ENCODE assay signal across 21 cellular contexts in the genomic region with DNA sequence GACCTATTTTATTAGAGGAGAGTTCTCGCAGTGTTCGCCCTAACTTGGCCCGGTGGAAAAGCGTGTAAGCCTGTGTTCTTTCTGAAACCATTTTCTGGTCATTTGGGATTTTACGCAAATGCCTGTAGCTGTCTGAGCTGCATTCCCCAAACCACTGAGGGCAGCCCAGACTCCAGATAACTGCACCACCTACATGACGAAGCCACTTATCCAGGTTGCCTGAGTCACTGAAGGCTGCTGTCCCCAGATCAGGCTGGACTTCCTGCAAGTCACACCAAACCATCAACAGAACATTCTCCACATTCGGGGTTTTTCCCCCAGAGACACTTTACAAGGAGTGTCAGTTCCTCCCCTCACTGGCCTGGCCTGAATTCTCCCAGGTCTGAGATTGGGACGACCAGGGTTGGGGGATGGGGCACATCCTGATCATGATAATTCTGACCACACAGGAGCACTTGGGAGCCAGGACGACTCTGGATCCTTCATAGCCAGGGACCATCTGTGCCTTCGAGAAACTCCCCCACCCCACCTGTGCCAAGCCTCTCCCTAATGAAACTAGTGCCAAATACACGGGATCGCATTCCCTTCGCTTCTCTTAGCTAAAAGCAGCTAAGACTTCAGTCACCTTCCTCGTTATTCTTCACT. TPM values are rescaled to one million over a fixed set of nuclear protein-coding genes. Genes with fewer than 3 reads are reported as not detected.
DNase-seq lines count a peak whose midpoint lies in the region; ATAC-seq, FAIRE-seq and TF ChIP-seq lines count a peak whose summit lies in the region.
"Had no signal": no experiment of that assay in that cellular context is flagged by ENCODE, and none has a peak within 500 bp of the region (broad histone marks: within the 10 kb centered on the region; RNA-seq: fewer than 3 reads in every experiment).

No MANE protein-coding gene starts in this region.

- peaks cover 13% of the 10 kb centered on the region for H3K9me3 Mint-ChIP-seq in glutamatergic neuron (ENCODE audit: unreplicated experiment)
- H3K9me3 Mint-ChIP-seq in activated CD8-positive, alpha-beta memory T cell treated with anti-CD3 and anti-CD28 coated beads, Interleukin-2, amount 10 ng/mL, durations not matched to agents 7 days and 5 days (ENCODE audit: low read depth) = no peaks in the 10 kb centered on the region
- H3K9me3 Mint-ChIP-seq in activated CD4-positive, alpha-beta T cell treated with anti-CD3 and anti-CD28 coated beads, Interleukin-2, amount 10 ng/mL, durations not matched to agents 24 days and 14 days = no peaks in the 10 kb centered on the region
- H3K9me3 Mint-ChIP-seq: activated CD4-positive, alpha-beta memory T cell treated with anti-CD3 and anti-CD28 coated beads for 36 hours; T-helper 2 cell treated with Interferon-gamma antibody and Interleukin-4, amounts not matched to agents 5 μg/mL and 100 μg/mL, for 36 hours had no signal

- no peaks in the 10 kb centered on the region for H3F3A ChIP-seq in PC-3 (ENCODE audit: low read length, unreplicated experiment)

- no peak for TF ChIP-seq EP300 in HepG2 (IDR thresholded peaks at IDR 0.05; ENCODE audit: low read depth in 2 of 2, low read length in 2 of 2)
- TF ChIP-seq EP300 in HepG2 (CRISPR knock-in tag; IDR thresholded peaks at IDR 0.05; ENCODE audit: borderline replicate concordance) = no peak

- H3K4me3 Mint-ChIP-seq in glutamatergic neuron (ENCODE audit: unreplicated experiment) = peak overlapping the region; percentile 95
- H3K4me3 Mint-ChIP-seq in activated CD8-positive, alpha-beta memory T cell treated with anti-CD3 and anti-CD28 coated beads, Interleukin-2, amount 10 ng/mL, durations not matched to agents 7 days and 5 days = no peak overlapping the region
- H3K4me3 Mint-ChIP-seq in activated CD4-positive, alpha-beta T cell treated with anti-CD3 and anti-CD28 coated beads, Interleukin-2, amount 10 ng/mL, durations not matched to agents 24 days and 14 days = no peak overlapping the region
- H3K4me3 Mint-ChIP-seq: activated CD4-positive, alpha-beta memory T cell treated with anti-CD3 and anti-CD28 coated beads for 36 hours; T-helper 2 cell treated with Interferon-gamma antibody and Interleukin-4, amounts not matched to agents 5 μg/mL and 100 μg/mL, for 36 hours had no signal

- H3K27ac Mint-ChIP-seq in glutamatergic neuron (ENCODE audit: unreplicated experiment) = peak overlapping the region; percentile 92
- no peak overlapping the region for H3K27ac Mint-ChIP-seq in activated CD8-positive, alpha-beta memory T cell treated with anti-CD3 and anti-CD28 coated beads, Interleukin-2, amount 10 ng/mL, durations not matched to agents 7 days and 5 days
- H3K27ac Mint-ChIP-seq in activated CD4-positive, alpha-beta T cell treated with anti-CD3 and anti-CD28 coated beads, Interleukin-2, amount 10 ng/mL, durations not matched to agents 24 days and 14 days = no peak overlapping the region
- H3K27ac Mint-ChIP-seq: activated CD4-positive, alpha-beta memory T cell treated with anti-CD3 and anti-CD28 coated beads for 36 hours; T-helper 2 cell treated with Interferon-gamma antibody and Interleukin-4, amounts not matched to agents 5 μg/mL and 100 μg/mL, for 36 hours had no signal

- DNase-seq in HepG2 (ENCODE audit: low spot score) = no peak
- DNase-seq in right lobe of liver = no peak
- DNase-seq in PC-3 = peak; percentile 63
- DNase-seq in glutamatergic neuron = peak; percentile 31
- DNase-seq in esophagus squamous epithelium (lab: John Stamatoyannopoulos, UW) = no peak
- no peak for DNase-seq in activated CD8-positive, alpha-beta memory T cell treated with anti-CD3 and anti-CD28 coated beads, Interleukin-2, amount 10 ng/mL, durations not matched to agents 7 days and 5 days
- DNase-seq in activated CD4-positive, alpha-beta T cell treated with anti-CD3 and anti-CD28 coated beads, Interleukin-2, amount 10 ng/mL, durations not matched to agents 24 days and 14 days = no peak
- DNase-seq: activated effector memory CD4-positive, alpha-beta T cell treated with anti-CD3 and anti-CD28 coated beads, Interleukin-2, amount 50 U/mL, for 16 hours; DMS79 treated with DMSO at 0.1 percent for 48 hours; KG1; midbrain; NCI-H1436 treated with DMSO at 0.1 percent for 48 hours; NCI-H774; Right ventricle myocardium superior; stimulated activated CD4-positive, alpha-beta T cell treated with anti-CD3 and anti-CD28 coated beads, Interleukin-12 subunit alpha, Interleukin-12 subunit beta, amount 100 ng/mL, for 4 hours had no signal

- peak; percentile 4 for FAIRE-seq in HepG2 (lab: Jason Lieb, UNC)

- peaks cover 35% of the 10 kb centered on the region for H3K4me1 Mint-ChIP-seq in glutamatergic neuron (ENCODE audit: low read depth, unreplicated experiment)
- peaks cover 13% of the 10 kb centered on the region for H3K4me1 Mint-ChIP-seq in activated CD8-positive, alpha-beta memory T cell treated with anti-CD3 and anti-CD28 coated beads, Interleukin-2, amount 10 ng/mL, durations not matched to agents 7 days and 5 days
- peaks cover 8% of the 10 kb centered on the region for H3K4me1 Mint-ChIP-seq in activated CD4-positive, alpha-beta T cell treated with anti-CD3 and anti-CD28 coated beads, Interleukin-2, amount 10 ng/mL, durations not matched to agents 24 days and 14 days

- H3K4me1 ChIP-seq in HepG2 (ENCODE audit: insufficient read depth, low read length) = peaks cover 15% of the 10 kb centered on the region
- H3K4me1 ChIP-seq in right lobe of liver = peaks cover 0 to 17% (median 2%) of the 10 kb centered on the region in 4 donors
- H3K4me1 ChIP-seq in PC-3 (ENCODE audit: insufficient read depth, low read length) = peaks cover 18% of the 10 kb centered on the region; the same call in 1 of the 2 replicates
- H3K4me1 ChIP-seq in esophagus squamous epithelium = peaks cover 16 to 51% (median 16%) of the 10 kb centered on the region in 3 donors

- H3K27me3 ChIP-seq in HepG2 (ENCODE audit: control insufficient read depth in 1 of 2, insufficient read depth in 2 of 2, low read length in 2 of 2) = no peaks in the 10 kb centered on the region
- H3K27me3 ChIP-seq in right lobe of liver = peaks cover 0 to 11% of the 10 kb centered on the region in 2 donors
- H3K27me3 ChIP-seq in PC-3 (ENCODE audit: low read length) = peaks cover 60% of the 10 kb centered on the region
- peaks cover 9 to 62% (median 15%) of the 10 kb centered on the region in 4 donors for H3K27me3 ChIP-seq in esophagus squamous epithelium

- no peaks in the 10 kb centered on the region for H3K9me2 ChIP-seq in PC-3 (replicated peaks; ENCODE audit: low read length)

- CTCF ChIA-PET in HepG2 (lab: Yijun Ruan, JAX; ENCODE audit: low intra/inter-chr PET ratio, low total read pairs) = interaction anchor here (1.4 kb wide), 1 partner anchor 25 kb away, joined by 4 read pairs; no protein-coding TSS in a partner anchor
- CTCF ChIA-PET in PC-3 (lab: Charles Lee) = interaction anchor here (0.6 kb wide), 2 partner anchors 15 to 797 kb away, joined by 3 to 6 read pairs; no protein-coding TSS in a partner anchor
- CTCF ChIA-PET in activated CD8-positive, alpha-beta memory T cell treated with anti-CD3 and anti-CD28 coated beads, Interleukin-2, amount 10 ng/mL, durations not matched to agents 7 days and 5 days (lab: Charles Lee) = no interaction called here

- H3K36me3 ChIP-seq in HepG2 (replicated peaks in 1 of 2; ENCODE audit: control insufficient read depth in 1 of 2, insufficient read depth in 2 of 2, low read length in 2 of 2) (no peaks in the 10 kb centered on the region; a peak in 1 of 5 replicates), right lobe of liver (no peaks in the 10 kb centered on the region), PC-3 (ENCODE audit: low read depth, low read length) (no peaks in the 10 kb centered on the region), esophagus squamous epithelium (no peaks in the 10 kb centered on the region)
- H3K36me3 ChIP-seq: suprapubic skin had no signal

- in situ Hi-C loops in HepG2 (cut with HindIII; ENCODE audit: extremely low pct_ligation_motif_present, low pct_unique_long_range_greater_than_20kb) = no loop called here

- POLR2A ChIA-PET in HepG2 (lab: Yijun Ruan, JAX) = no interaction called here
- POLR2A ChIA-PET in PC-3 (lab: Charles Lee; ENCODE audit: unreplicated experiment) = no interaction called here

- peaks cover 7% of the 10 kb centered on the region for H3K27me3 Mint-ChIP-seq in glutamatergic neuron (ENCODE audit: unreplicated experiment)
- peaks cover 45% of the 10 kb centered on the region for H3K27me3 Mint-ChIP-seq in activated CD8-positive, alpha-beta memory T cell treated with anti-CD3 and anti-CD28 coated beads, Interleukin-2, amount 10 ng/mL, durations not matched to agents 7 days and 5 days
- peaks cover 43% of the 10 kb centered on the region for H3K27me3 Mint-ChIP-seq in activated CD4-positive, alpha-beta T cell treated with anti-CD3 and anti-CD28 coated beads, Interleukin-2, amount 10 ng/mL, durations not matched to agents 24 days and 14 days

- intact Hi-C loops in HepG2 (cut with micrococcal nuclease; ENCODE audit: unreplicated experiment) = no loop called here
- intact Hi-C loops in right lobe of liver (cut with DNase I) = no loop called here
- intact Hi-C loops in PC-3 (cut with micrococcal nuclease) = no loop called here
- intact Hi-C loops in esophagus squamous epithelium (cut with DNase I) = no loop called here
- intact Hi-C loops in activated CD4-positive, alpha-beta T cell treated with anti-CD3 and anti-CD28 coated beads, Interleukin-2, amount 10 ng/mL, durations not matched to agents 24 days and 14 days (cut with micrococcal nuclease) = no loop called here

- H3K4me3 ChIP-seq in HepG2 (replicated peaks in 1 of 3; ENCODE audit: insufficient read depth in 1 of 3, low read depth in 2 of 3, low read length in 3 of 3) (no peak overlapping the region), right lobe of liver (no peak overlapping the region), PC-3 (ENCODE audit: low read length) (no peak overlapping the region), esophagus squamous epithelium (no peak overlapping the region)
- H3K4me3 ChIP-seq: suprapubic skin had no signal

- no peaks in the 10 kb centered on the region for H3K36me3 Mint-ChIP-seq in glutamatergic neuron (ENCODE audit: unreplicated experiment)
- no peaks in the 10 kb centered on the region for H3K36me3 Mint-ChIP-seq in activated CD8-positive, alpha-beta memory T cell treated with anti-CD3 and anti-CD28 coated beads, Interleukin-2, amount 10 ng/mL, durations not matched to agents 7 days and 5 days
- H3K36me3 Mint-ChIP-seq in activated CD4-positive, alpha-beta T cell treated with anti-CD3 and anti-CD28 coated beads, Interleukin-2, amount 10 ng/mL, durations not matched to agents 24 days and 14 days (ENCODE audit: low read depth) = peaks cover 2% of the 10 kb centered on the region

- H3K9me3 ChIP-seq in HepG2 (ENCODE audit: low read length) (no peaks in the 10 kb centered on the region), right lobe of liver (no peaks in the 10 kb centered on the region), PC-3 (ENCODE audit: low read length) (no peaks in the 10 kb centered on the region), esophagus squamous epithelium (no peaks in the 10 kb centered on the region)
- H3K9me3 ChIP-seq: suprapubic skin had no signal

- H3K9ac ChIP-seq in HepG2 (ENCODE audit: insufficient read depth, low read depth, low read length) (no peak overlapping the region), PC-3 (ENCODE audit: low read length) (no peak overlapping the region)

- H4K20me1 ChIP-seq in HepG2 (ENCODE audit: insufficient read depth, low read length) = no peaks in the 10 kb centered on the region
- H4K20me1 ChIP-seq in PC-3 (ENCODE audit: low read length) = no peaks in the 10 kb centered on the region

- no peak overlapping the region for H2AFZ ChIP-seq in HepG2 (ENCODE audit: low read length)
- H2AFZ ChIP-seq in PC-3 (ENCODE audit: low read length) = no peak overlapping the region

- TF ChIP-seq CTCF in HepG2 (CRISPR knock-in tag; IDR thresholded peaks at IDR 0.05) (no peak), right lobe of liver (IDR thresholded peaks at IDR 0.05) (no peak), PC-3 (conservative IDR thresholded peaks at IDR 0.05; ENCODE audit: low read depth, low read length) (peak; percentile 40; the same call in 1 of the 2 replicates), glutamatergic neuron (IDR thresholded peaks at IDR 0.05; ENCODE audit: partially characterized antibody, unreplicated experiment) (no peak), esophagus squamous epithelium (IDR thresholded peaks at IDR 0.05) (no peak)

- 87% methylated on average over 14 of the region's 14 CpGs for WGBS in HepG2 (ENCODE audit: low lambda C conversion rate)
- WGBS in right lobe of liver (ENCODE audit: insufficient coverage, low coverage, low lambda C conversion rate, missing lambda C conversion rate) = 88% methylated on average over 5 of the region's 14 CpGs
- WGBS in esophagus squamous epithelium, 2 donors = 66 to 86% methylated on average over 11 to 13 of the region's 14 CpGs

- H3K79me2 ChIP-seq in HepG2 (ENCODE audit: insufficient read depth, low read length) (no peaks in the 10 kb centered on the region), PC-3 (ENCODE audit: low read length) (no peaks in the 10 kb centered on the region)

- no peak for TF ChIP-seq RAD21 in HepG2 (CRISPR knock-in tag; IDR thresholded peaks at IDR 0.05)

- BruUV-seq in HepG2 (replicated peaks; lab: Mats Ljungman, UMichigan) (no TSS peak), PC-3 (replicated peaks; lab: Mats Ljungman, UMichigan) (no TSS peak)

- H3K4me2 ChIP-seq in HepG2 (ENCODE audit: low read depth, low read length) = no peak overlapping the region
- H3K4me2 ChIP-seq in PC-3 (ENCODE audit: low read length) = no peak overlapping the region

- H3K27ac ChIP-seq in HepG2 (ENCODE audit: extremely low read length, insufficient read depth, low read length) (no peak overlapping the region), right lobe of liver (no peak overlapping the region), PC-3 (ENCODE audit: low read length) (no peak overlapping the region), esophagus squamous epithelium (no peak overlapping the region)
- H3K27ac ChIP-seq: suprapubic skin had no signal

- ATAC-seq in HepG2 = 0 out of 3 replicates have a peak, but pooled peaks have one; percentile 10
- ATAC-seq in right lobe of liver = no peak
- ATAC-seq in PC-3 = peak; percentile 42
- no peak for ATAC-seq in HG03342 (IDR thresholded peaks at IDR 0.05; ENCODE audit: unreplicated experiment)
- ATAC-seq in activated CD8-positive, alpha-beta memory T cell treated with anti-CD3 and anti-CD28 coated beads, Interleukin-2, amount 10 ng/mL, durations not matched to agents 7 days and 5 days = no peak

- TF ChIP-seq POLR2A in HepG2 (IDR thresholded peaks at IDR 0.05; ENCODE audit: insufficient read depth in 1 of 2, low read depth in 2 of 2, low read length in 2 of 2) = no peak
- TF ChIP-seq POLR2A in right lobe of liver (IDR thresholded peaks at IDR 0.05) = no peak
- no peak for TF ChIP-seq POLR2A in esophagus squamous epithelium (IDR thresholded peaks at IDR 0.05)

RNA-seq across cellular contexts. Expression of gene RPRML, which starts 2.3 kb away (rescaled TPM):
- total RNA-seq in HepG2 (2016; rRNA removed; fragmentation: Illumina TruSeq; extraction: Trizol) (not detected in 2 replicates), right lobe of liver (under 1 TPM in 1 of 6 experiments, not detected in 5; 0.25 TPM), PC-3 (2014; rRNA removed) (0.11 TPM in 1 of 2 replicates, not detected in the other), glutamatergic neuron (ENCODE audit: unreplicated experiment) (4.5 TPM), esophagus squamous epithelium (1 to 10 TPM in 1 of 4 donors, under 1 TPM in 1, not detected in 2; 0.57 to 1.3 TPM)
- not detected in 2 replicates for total RNA-seq in HepG2 (2016; cell fraction: cytosol; rRNA removed; fragmentation: Illumina TruSeq; extraction: Trizol; ENCODE audit: low read depth)
- total RNA-seq in HepG2 (2016; cell fraction: insoluble cytoplasmic fraction; rRNA removed; fragmentation: Illumina TruSeq; extraction: Trizol) = not detected in 2 replicates
- total RNA-seq in HepG2 (2016; cell fraction: membrane; rRNA removed; fragmentation: Illumina TruSeq; extraction: Trizol) = not detected in 2 replicates
- total RNA-seq in HepG2 (2016; cell fraction: nucleus; rRNA removed; fragmentation: Illumina TruSeq; extraction: Trizol) = not detected in 2 replicates
- polyA plus RNA-seq in HepG2 (2011; rRNA removed) = not detected in 2 replicates
- not detected in 2 replicates for polyA plus RNA-seq in HepG2 (2011; cell fraction: cytosol; rRNA removed)
- not detected in 2 replicates for polyA plus RNA-seq in HepG2 (2011; cell fraction: nucleus; rRNA removed)
- 0.17 TPM in 1 of 2 replicates, not detected in the other for polyA plus RNA-seq in HepG2 (2012)
- polyA plus RNA-seq in HepG2 (2016; cell fraction: cytosol; fragmentation: Illumina TruSeq; extraction: Trizol; ENCODE audit: low read depth) = not detected in 2 replicates
- not detected in 2 replicates for polyA plus RNA-seq in HepG2 (2016; cell fraction: insoluble cytoplasmic fraction; fragmentation: Illumina TruSeq; extraction: Trizol; ENCODE audit: low read depth)
- polyA plus RNA-seq in HepG2 (2016; cell fraction: membrane; fragmentation: Illumina TruSeq; extraction: Trizol; ENCODE audit: low read depth) = not detected in 2 replicates
- not detected in 2 replicates for polyA plus RNA-seq in HepG2 (2016; cell fraction: nucleus; fragmentation: Illumina TruSeq; extraction: Trizol; ENCODE audit: insufficient read depth, low read depth)
- not detected in 2 replicates for polyA minus RNA-seq in HepG2 (2011; rRNA and poly(A)+ RNA removed; ENCODE audit: low replicate concordance)
- polyA minus RNA-seq in HepG2 (2011; cell fraction: cytosol; rRNA and poly(A)+ RNA removed) = not detected in 2 replicates
- not detected in 2 replicates for polyA minus RNA-seq in HepG2 (2011; cell fraction: nucleus; rRNA and poly(A)+ RNA removed)
- not detected for total RNA-seq in activated CD8-positive, alpha-beta memory T cell treated with anti-CD3 and anti-CD28 coated beads, Interleukin-2, amount 10 ng/mL, durations not matched to agents 7 days and 5 days
- total RNA-seq in activated CD4-positive, alpha-beta T cell treated with anti-CD3 and anti-CD28 coated beads, Interleukin-2, amount 10 ng/mL, durations not matched to agents 24 days and 14 days = not detected in 2 replicates
- total RNA-seq: activated CD4-positive, alpha-beta memory T cell treated with anti-CD3 and anti-CD28 coated beads for 36 hours; fibroblast of villous mesenchyme; osteocyte; Right ventricle myocardium superior had no signal

RNA-seq across cellular contexts. Expression of gene GOSR2, which starts 53.8 kb away (rescaled TPM):
- total RNA-seq in HepG2 (2016; rRNA removed; fragmentation: Illumina TruSeq; extraction: Trizol) (63.9 and 69.8 TPM in 2 replicates), right lobe of liver (10 to 100 TPM; 22.9 to 44.1 (median 33.3) TPM), PC-3 (2014; rRNA removed) (45.6 and 48.4 TPM in 2 replicates), glutamatergic neuron (ENCODE audit: unreplicated experiment) (62.4 TPM), esophagus squamous epithelium (10 to 100 TPM; 20.3 to 37.8 (median 24.7) TPM)
- total RNA-seq in HepG2 (2016; cell fraction: cytosol; rRNA removed; fragmentation: Illumina TruSeq; extraction: Trizol; ENCODE audit: low read depth) = 32.8 and 35.9 TPM in 2 replicates
- total RNA-seq in HepG2 (2016; cell fraction: insoluble cytoplasmic fraction; rRNA removed; fragmentation: Illumina TruSeq; extraction: Trizol) = 60.6 and 68.2 TPM in 2 replicates
- total RNA-seq in HepG2 (2016; cell fraction: membrane; rRNA removed; fragmentation: Illumina TruSeq; extraction: Trizol) = 50.4 and 52.5 TPM in 2 replicates
- 67.6 and 76.5 TPM in 2 replicates for total RNA-seq in HepG2 (2016; cell fraction: nucleus; rRNA removed; fragmentation: Illumina TruSeq; extraction: Trizol)
- polyA plus RNA-seq in HepG2 (2011; rRNA removed) = 61.5 and 63.7 TPM in 2 replicates
- polyA plus RNA-seq in HepG2 (2011; cell fraction: cytosol; rRNA removed) = 37.5 and 43.3 TPM in 2 replicates
- 85.8 and 95.1 TPM in 2 replicates for polyA plus RNA-seq in HepG2 (2011; cell fraction: nucleus; rRNA removed)
- 31.0 and 31.7 TPM in 2 replicates for polyA plus RNA-seq in HepG2 (2012)
- polyA plus RNA-seq in HepG2 (2016; cell fraction: cytosol; fragmentation: Illumina TruSeq; extraction: Trizol; ENCODE audit: low read depth) = 34.8 and 42.5 TPM in 2 replicates
- polyA plus RNA-seq in HepG2 (2016; cell fraction: insoluble cytoplasmic fraction; fragmentation: Illumina TruSeq; extraction: Trizol; ENCODE audit: low read depth) = 68.7 and 71.7 TPM in 2 replicates
- polyA plus RNA-seq in HepG2 (2016; cell fraction: membrane; fragmentation: Illumina TruSeq; extraction: Trizol; ENCODE audit: low read depth) = 40.0 and 42.5 TPM in 2 replicates
- polyA plus RNA-seq in HepG2 (2016; cell fraction: nucleus; fragmentation: Illumina TruSeq; extraction: Trizol; ENCODE audit: insufficient read depth, low read depth) = 61.9 and 64.3 TPM in 2 replicates
- 76.3 and 91.4 TPM in 2 replicates for polyA minus RNA-seq in HepG2 (2011; rRNA and poly(A)+ RNA removed; ENCODE audit: low replicate concordance)
- 18.7 and 21.0 TPM in 2 replicates for polyA minus RNA-seq in HepG2 (2011; cell fraction: cytosol; rRNA and poly(A)+ RNA removed)
- polyA minus RNA-seq in HepG2 (2011; cell fraction: nucleus; rRNA and poly(A)+ RNA removed) = 181 and 186 TPM in 2 replicates
- total RNA-seq in activated CD8-positive, alpha-beta memory T cell treated with anti-CD3 and anti-CD28 coated beads, Interleukin-2, amount 10 ng/mL, durations not matched to agents 7 days and 5 days = 10 to 100 TPM; 53.1 to 57.8 TPM
- 57.9 and 62.2 TPM in 2 replicates for total RNA-seq in activated CD4-positive, alpha-beta T cell treated with anti-CD3 and anti-CD28 coated beads, Interleukin-2, amount 10 ng/mL, durations not matched to agents 24 days and 14 days

Comparison
In these comparisons a context has a peak if more than half of its experiments do, and no peak if none do; other contexts are left out.
1. ATAC-seq: peak in HepG2 (single experiment) and PC-3 (single experiment); none in right lobe of liver (0 of 4), HG03342 (single experiment) and activated CD8-positive, alpha-beta memory T cell treated with anti-CD3 and anti-CD28 coated beads, Interleukin-2, amount 10 ng/mL, durations not matched to agents 7 days and 5 days (single experiment).
2. DNase-seq: peak in PC-3 (single experiment) and glutamatergic neuron (single experiment); none in HepG2 (single experiment), right lobe of liver (0 of 3), esophagus squamous epithelium (single experiment), activated CD8-positive, alpha-beta memory T cell treated with anti-CD3 and anti-CD28 coated beads, Interleukin-2, amount 10 ng/mL, durations not matched to agents 7 days and 5 days (single experiment) and activated CD4-positive, alpha-beta T cell treated with anti-CD3 and anti-CD28 coated beads, Interleukin-2, amount 10 ng/mL, durations not matched to agents 24 days and 14 days (single experiment).